26 cellular contexts compared by ENCODE assay signal in genomic region chr3:37964716-37965115, GRCh38. TPM values are rescaled to one million over a fixed set of nuclear protein-coding genes. Genes with fewer than 3 reads are reported as not detected.
DNase-seq lines count a peak whose midpoint lies in the region; ATAC-seq, FAIRE-seq and TF ChIP-seq lines count a peak whose summit lies in the region.
"Had no signal": no experiment of that assay in that cellular context is flagged by ENCODE, and none has a peak within 500 bp of the region (broad histone marks: within the 10 kb centered on the region; RNA-seq: fewer than 3 reads in every experiment).

No MANE protein-coding gene starts in this region.

- peaks cover 54% of the 10 kb centered on the region for H3K4me1 Mint-ChIP-seq in osteocyte (ENCODE audit: unreplicated experiment)
- no peaks in the 10 kb centered on the region for H3K4me1 Mint-ChIP-seq in activated T-cell treated with anti-CD3 and anti-CD28 coated beads, Interleukin-2, amount 50 U/mL, for 72 hours (ENCODE audit: low read depth)
- H3K4me1 Mint-ChIP-seq in nephron progenitor cell, result peaks cover 34% of the 10 kb centered on the region

- no peak overlapping the region for H3K4me3 ChIP-seq in kidney epithelial cell (ENCODE audit: low read depth, low read length)
- H3K4me3 ChIP-seq: esophagus muscularis mucosa, gastrocnemius medialis, SK-N-MC had no signal

- no peaks in the 10 kb centered on the region for H3K27me3 Mint-ChIP-seq in osteocyte (ENCODE audit: unreplicated experiment)
- no peaks in the 10 kb centered on the region for H3K27me3 Mint-ChIP-seq in activated T-cell treated with anti-CD3 and anti-CD28 coated beads, Interleukin-2, amount 50 U/mL, for 72 hours (ENCODE audit: low read depth)
- H3K27me3 Mint-ChIP-seq in nephron progenitor cell (ENCODE audit: low read depth, poor library complexity), result peaks cover 2% of the 10 kb centered on the region
- H3K27me3 Mint-ChIP-seq: activated CD4-positive, alpha-beta memory T cell treated with anti-CD3 and anti-CD28 coated beads for 36 hours had no signal

- H3K27ac Mint-ChIP-seq in osteocyte (ENCODE audit: unreplicated experiment) (peak overlapping the region; percentile 0), nephron progenitor cell (no peak overlapping the region)
- no peak overlapping the region for H3K27ac Mint-ChIP-seq in activated T-cell treated with anti-CD3 and anti-CD28 coated beads, Interleukin-2, amount 50 U/mL, for 72 hours
- H3K27ac Mint-ChIP-seq: activated CD4-positive, alpha-beta memory T cell treated with anti-CD3 and anti-CD28 coated beads for 36 hours; T-helper 2 cell treated with Interferon-gamma antibody and Interleukin-4, amounts not matched to agents 5 μg/mL and 100 μg/mL, for 36 hours; WTC11 had no signal

- peaks cover 15% of the 10 kb centered on the region for H3K36me3 Mint-ChIP-seq in osteocyte (ENCODE audit: unreplicated experiment)
- H3K36me3 Mint-ChIP-seq in activated T-cell treated with anti-CD3 and anti-CD28 coated beads, Interleukin-2, amount 50 U/mL, for 72 hours (ENCODE audit: insufficient read depth in 2 of 2), result no peaks in the 10 kb centered on the region
- H3K36me3 Mint-ChIP-seq in nephron progenitor cell (ENCODE audit: low read depth), result peaks cover 21% of the 10 kb centered on the region
- H3K36me3 Mint-ChIP-seq: activated CD4-positive, alpha-beta memory T cell treated with anti-CD3 and anti-CD28 coated beads for 36 hours; CD4-positive, CD25-positive, alpha-beta regulatory T cell had no signal

- DNase-seq in ACHN (peak; percentile 70), RCC 7860 (ENCODE audit: low spot score) (peak; percentile 66), kidney epithelial cell (ENCODE audit: low read depth) (peak; percentile 77), osteocyte (ENCODE audit: extremely low spot score, unreplicated experiment) (no peak), NCI-H2227 (lab: John Stamatoyannopoulos, UW; ENCODE audit: unreplicated experiment) (no peak), nephron progenitor cell (no peak)
- no peak for DNase-seq in activated T-cell treated with anti-CD3 and anti-CD28 coated beads, Interleukin-2, amount 50 U/mL, for 72 hours
- DNase-seq: activated CD4-positive, alpha-beta memory T cell treated with anti-CD3 and anti-CD28 coated beads for 36 hours; activated naive CD4-positive, alpha-beta T cell treated with anti-CD3 and anti-CD28 coated beads, Interleukin-2, amount 50 U/mL, for 16 hours; anterior cingulate cortex; CD4-positive, CD25-positive, alpha-beta regulatory T cell; central memory CD4-positive, alpha-beta T cell; gastrocnemius medialis; HCEC 1CT; Kasumi-1; left cardiac atrium; NCI-H1105 treated with DMSO at 0.1 percent for 48 hours; NCI-H2081 treated with DMSO at 0.1 percent for 48 hours; NCI-H510A; stimulated activated CD4-positive, alpha-beta T cell treated with anti-CD3 and anti-CD28 coated beads, Interleukin-15, amount 100 ng/mL, for 24 hours had no signal

- H3K27me3 ChIP-seq in kidney epithelial cell (ENCODE audit: control insufficient read depth, insufficient read depth, low read length), result no peaks in the 10 kb centered on the region
- H3K27me3 ChIP-seq: esophagus muscularis mucosa, gastrocnemius medialis had no signal

- H3K4me3 Mint-ChIP-seq in osteocyte (ENCODE audit: unreplicated experiment), result no peak overlapping the region
- H3K4me3 Mint-ChIP-seq in activated T-cell treated with anti-CD3 and anti-CD28 coated beads, Interleukin-2, amount 50 U/mL, for 72 hours, result no peak overlapping the region
- no peak overlapping the region for H3K4me3 Mint-ChIP-seq in nephron progenitor cell
- H3K4me3 Mint-ChIP-seq: activated CD4-positive, alpha-beta memory T cell treated with anti-CD3 and anti-CD28 coated beads for 36 hours; CD4-positive, CD25-positive, alpha-beta regulatory T cell; T-helper 2 cell treated with Interferon-gamma antibody and Interleukin-4, amounts not matched to agents 5 μg/mL and 100 μg/mL, for 36 hours; WTC11 had no signal

- in situ Hi-C loops in ACHN (cut with HindIII; ENCODE audit: low pct_ligation_motif_present, low pct_unique_long_range_greater_than_20kb, low sequenced_read_pairs), result no loop called here

- TF ChIP-seq CTCF in kidney epithelial cell (IDR thresholded peaks at IDR 0.05; ENCODE audit: insufficient read depth, low read length, poor library complexity, severe bottlenecking) (no peak), osteocyte (IDR thresholded peaks at IDR 0.05) (no peak), nephron progenitor cell (IDR thresholded peaks at IDR 0.05) (no peak)

- no peak for ATAC-seq in HG03469 (IDR thresholded peaks at IDR 0.05; ENCODE audit: unreplicated experiment)
- no peak for ATAC-seq in activated T-cell treated with anti-CD3 and anti-CD28 coated beads, Interleukin-2, amount 50 U/mL, for 72 hours (replicated peaks in 1 of 2)
- ATAC-seq: gastrocnemius medialis, left cardiac atrium, WTC11 had no signal

- H3K9me3 Mint-ChIP-seq in osteocyte (ENCODE audit: unreplicated experiment) (no peaks in the 10 kb centered on the region), nephron progenitor cell (no peaks in the 10 kb centered on the region)
- H3K9me3 Mint-ChIP-seq in activated T-cell treated with anti-CD3 and anti-CD28 coated beads, Interleukin-2, amount 50 U/mL, for 72 hours, result no peaks in the 10 kb centered on the region
- H3K9me3 Mint-ChIP-seq: activated CD4-positive, alpha-beta memory T cell treated with anti-CD3 and anti-CD28 coated beads for 36 hours; CD4-positive, CD25-positive, alpha-beta regulatory T cell; T-helper 2 cell treated with Interferon-gamma antibody and Interleukin-4, amounts not matched to agents 5 μg/mL and 100 μg/mL, for 36 hours; WTC11 had no signal

- FAIRE-seq in RCC 7860 (lab: Jason Lieb, UNC), result peak; percentile 84
- FAIRE-seq: HTR-8/SVneo had no signal

- H3K36me3 ChIP-seq in kidney epithelial cell (ENCODE audit: control insufficient read depth, insufficient read depth, low read length), result no peaks in the 10 kb centered on the region
- H3K36me3 ChIP-seq: gastrocnemius medialis had no signal

RNA-seq across cellular contexts. Expression of gene VILL, which starts 25.9 kb away (rescaled TPM):
- 7.8 and 11.6 TPM in 2 replicates for total RNA-seq in kidney epithelial cell
- total RNA-seq in osteocyte, result 2.3 and 2.7 TPM in 2 replicates
- total RNA-seq in activated T-cell treated with anti-CD3 and anti-CD28 coated beads, Interleukin-2, amount 50 U/mL, for 72 hours, result 10 to 100 TPM; 12.5 to 16.1 TPM

Comparison
In these comparisons a context has a peak if more than half of its experiments do, and no peak if none do; other contexts are left out.
1. DNase-seq: peak in ACHN (single experiment), RCC 7860 (single experiment) and kidney epithelial cell (single experiment); none in osteocyte (single experiment), activated T-cell treated with anti-CD3 and anti-CD28 coated beads, Interleukin-2, amount 50 U/mL, for 72 hours (0 of 2), NCI-H2227 (single experiment) and nephron progenitor cell (single experiment).